22 cellular contexts compared by ENCODE assay signal in genomic region chr2:229300371-229300770, GRCh38.
"Had no signal": no experiment of that assay in that cellular context is flagged by ENCODE, and none has a peak within 500 bp of the region (broad histone marks: within the 10 kb centered on the region; RNA-seq: fewer than 3 reads in every experiment).

No MANE protein-coding gene starts in this region.

- H3K27me3 ChIP-seq: dorsolateral prefrontal cortex, ovary, spleen, tibial nerve, upper lobe of left lung had no signal

- ATAC-seq: left lobe of liver; natural killer cell; stimulated activated memory B cell treated with anti-CD40 and anti-IgM and Interleukin-4, amounts not matched to agents 10 μg/mL and 1 μg/mL and 100 μg/mL, for 72 hours; stimulated activated naive CD8-positive, alpha-beta T cell treated with anti-CD3 and anti-CD28 coated beads, Interleukin-15, Interleukin-2, amounts not matched to agents 100 U/mL and 50 U/mL, for 24 hours had no signal

- H3K9me3 Mint-ChIP-seq: memory B cell; stimulated activated memory B cell treated with anti-CD40 and anti-IgM and Interleukin-4, amounts not matched to agents 10 μg/mL and 1 μg/mL and 100 μg/mL, for 72 hours had no signal

- DNase-seq: cortex of kidney; dorsolateral prefrontal cortex; effector CD4-positive, alpha-beta T cell; head of caudate nucleus; natural killer cell; occipital lobe; ovary; posterior cingulate gyrus; psoas muscle; right cardiac atrium; spleen; stimulated activated CD4-positive, alpha-beta T cell treated with anti-CD3 and anti-CD28 coated beads, Interleukin-4, amount 100 ng/mL, for 4 hours; stimulated activated naive CD8-positive, alpha-beta T cell treated with anti-CD3 and anti-CD28 coated beads, Interleukin-15, Interleukin-2, amounts not matched to agents 100 U/mL and 50 U/mL, for 24 hours; substantia nigra; upper lobe of left lung had no signal

- H3K27ac ChIP-seq: dorsolateral prefrontal cortex, ovary, psoas muscle had no signal

- H3K4me1 ChIP-seq: psoas muscle had no signal

- H3K36me3 Mint-ChIP-seq: memory B cell; natural killer cell; stimulated activated memory B cell treated with anti-CD40 and anti-IgM and Interleukin-4, amounts not matched to agents 10 μg/mL and 1 μg/mL and 100 μg/mL, for 72 hours had no signal

- H3K27me3 Mint-ChIP-seq: memory B cell; stimulated activated memory B cell treated with anti-CD40 and anti-IgM and Interleukin-4, amounts not matched to agents 10 μg/mL and 1 μg/mL and 100 μg/mL, for 72 hours had no signal

- H3K27ac Mint-ChIP-seq: memory B cell; natural killer cell; stimulated activated memory B cell treated with anti-CD40 and anti-IgM and Interleukin-4, amounts not matched to agents 10 μg/mL and 1 μg/mL and 100 μg/mL, for 72 hours had no signal

- H3K4me3 ChIP-seq: dorsolateral prefrontal cortex, lung, ovary, psoas muscle, skin epidermis, spleen, thoracic aorta, tibial nerve, upper lobe of left lung had no signal

- H3K9me3 ChIP-seq: ovary, psoas muscle, spleen, thoracic aorta, tibial nerve, upper lobe of left lung had no signal

- H3K4me3 Mint-ChIP-seq: memory B cell; natural killer cell; stimulated activated memory B cell treated with anti-CD40 and anti-IgM and Interleukin-4, amounts not matched to agents 10 μg/mL and 1 μg/mL and 100 μg/mL, for 72 hours had no signal

- H3K4me1 Mint-ChIP-seq: memory B cell; natural killer cell; stimulated activated memory B cell treated with anti-CD40 and anti-IgM and Interleukin-4, amounts not matched to agents 10 μg/mL and 1 μg/mL and 100 μg/mL, for 72 hours had no signal

- H3K36me3 ChIP-seq: ovary, spleen, thoracic aorta, tibial nerve, upper lobe of left lung had no signal
